In the genomic region with DNA sequence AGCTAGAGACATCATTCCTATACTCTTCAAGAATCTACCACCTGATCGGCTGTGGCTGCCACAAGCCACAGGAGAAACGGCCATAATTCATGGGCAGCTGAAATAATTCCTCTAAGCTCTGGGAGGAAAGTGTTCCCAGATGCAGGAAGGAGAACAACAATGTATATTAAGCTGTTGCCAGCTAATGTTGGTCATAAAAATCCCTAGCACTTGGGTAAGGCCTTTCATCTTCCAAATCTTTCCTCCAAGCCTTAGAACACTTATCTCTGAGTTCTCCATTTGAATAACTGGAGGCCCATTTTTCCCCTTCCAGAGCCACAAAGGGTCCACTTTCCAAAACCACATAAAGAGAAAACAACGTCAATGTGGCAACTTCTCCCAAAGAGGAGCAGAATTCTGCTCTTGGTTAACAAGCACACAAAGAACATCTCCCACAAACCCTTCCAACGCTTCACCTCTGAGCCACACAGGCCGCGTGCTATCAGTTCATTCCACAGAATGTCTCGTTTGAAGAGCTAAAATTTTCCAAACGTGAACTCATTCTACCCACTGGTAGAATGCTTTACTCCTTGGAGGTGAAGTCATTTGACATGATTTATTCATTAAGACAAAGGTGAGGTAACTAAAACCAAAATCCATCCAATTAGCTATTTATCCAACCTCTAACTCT, we compare ENCODE assay signal across 1 cellular context.
TF ChIP-seq lines count a peak whose summit lies in the region.

No MANE protein-coding gene starts in this region.

TF ChIP-seq in endothelial cell of umbilical vein, 7 proteins besides CTCF, POLR2A, EP300 and RAD21:
- TF ChIP-seq GATA2 (IDR thresholded peaks at IDR 0.05; ENCODE audit: insufficient read depth, insufficient read length, low read depth, low read length) (no peak), EZH2 (IDR thresholded peaks at IDR 0.05; ENCODE audit: borderline replicate concordance, low read depth, low read length, severe bottlenecking) (no peak)
- TF ChIP-seq, protein P1, sequence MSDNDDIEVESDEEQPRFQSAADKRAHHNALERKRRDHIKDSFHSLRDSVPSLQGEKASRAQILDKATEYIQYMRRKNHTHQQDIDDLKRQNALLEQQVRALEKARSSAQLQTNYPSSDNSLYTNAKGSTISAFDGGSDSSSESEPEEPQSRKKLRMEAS (IDR thresholded peaks at IDR 0.05; ENCODE audit: insufficient read depth, insufficient read length), result no peak
